Comparison of ENCODE assay signal across 10 cellular contexts in genomic region chr2:119066272-119066804, GRCh38.
"Had no signal": no experiment of that assay in that cellular context is flagged by ENCODE, and none has a peak within 500 bp of the region (broad histone marks: within the 10 kb centered on the region; RNA-seq: fewer than 3 reads in every experiment).

No MANE protein-coding gene starts in this region.

- H3K4me1 ChIP-seq: psoas muscle had no signal

- H3K27ac ChIP-seq: psoas muscle, upper lobe of left lung had no signal

- H3K27me3 ChIP-seq: upper lobe of left lung had no signal

- ATAC-seq: naive thymus-derived CD8-positive, alpha-beta T cell; psoas muscle; sciatic nerve; T-helper 17 cell had no signal

- DNase-seq: activated effector memory CD4-positive, alpha-beta T cell treated with Interleukin-2 at 50 U/mL for 16 hours; activated T-cell treated with anti-CD3 and anti-CD28 coated beads, Interleukin-2, amount 50 U/mL, for 1 hour; hippocampal formation; naive thymus-derived CD8-positive, alpha-beta T cell; psoas muscle; stimulated activated naive CD4-positive, alpha-beta T cell; substantia nigra; T-helper 17 cell; upper lobe of left lung had no signal
